ENCODE assay signal across 8 cellular contexts in the genomic region with DNA sequence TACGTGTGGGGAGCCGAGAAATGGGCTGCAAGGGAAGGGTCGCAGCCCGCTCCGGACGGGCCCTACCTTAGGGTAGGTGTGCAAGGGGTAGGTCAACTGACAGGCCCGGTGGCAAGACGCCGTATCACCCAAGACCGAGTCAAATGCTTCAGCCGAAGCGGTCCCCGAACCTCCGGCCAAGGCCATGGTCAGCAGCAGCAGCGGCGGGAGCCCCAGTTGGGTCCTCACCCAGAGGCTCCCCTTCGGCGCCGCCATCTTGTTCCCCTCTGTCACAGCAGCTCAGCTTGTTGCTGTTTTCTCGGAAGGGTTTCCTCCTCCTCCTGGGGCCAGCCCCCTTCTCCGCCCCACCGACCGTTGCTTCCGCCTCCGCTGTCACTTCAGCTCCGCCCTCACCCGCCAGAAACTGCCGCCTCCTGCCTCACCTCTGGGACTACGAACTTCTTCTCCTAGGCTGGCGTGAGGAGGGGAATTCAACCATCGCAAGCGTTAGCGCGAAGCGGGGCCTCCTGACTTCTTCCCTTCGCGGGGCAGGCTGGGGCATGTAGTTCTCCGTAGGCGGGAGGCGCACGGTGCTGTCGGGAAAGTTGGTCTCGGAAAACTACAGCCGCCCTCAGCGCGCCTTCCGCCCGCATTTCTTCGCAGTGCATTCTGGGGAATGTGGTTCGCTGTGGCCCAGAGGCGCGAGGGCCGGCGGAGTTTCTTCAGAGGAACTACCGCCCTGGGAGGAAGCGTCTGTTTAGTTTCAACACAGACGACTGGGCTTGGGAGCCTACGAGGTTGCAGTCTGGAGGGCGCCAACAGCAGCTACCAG. TPM values are rescaled to one million over a fixed set of nuclear protein-coding genes. Genes with fewer than 3 reads are reported as not detected.
DNase-seq lines count a peak whose midpoint lies in the region; ATAC-seq lines count a peak whose summit lies in the region.

TSS of gene TCEANC2 (plus strand) at position 675 of the 811 bp plus-strand sequence. CDS start 815 bp downstream, outside the sequence.
A gene with protein sequence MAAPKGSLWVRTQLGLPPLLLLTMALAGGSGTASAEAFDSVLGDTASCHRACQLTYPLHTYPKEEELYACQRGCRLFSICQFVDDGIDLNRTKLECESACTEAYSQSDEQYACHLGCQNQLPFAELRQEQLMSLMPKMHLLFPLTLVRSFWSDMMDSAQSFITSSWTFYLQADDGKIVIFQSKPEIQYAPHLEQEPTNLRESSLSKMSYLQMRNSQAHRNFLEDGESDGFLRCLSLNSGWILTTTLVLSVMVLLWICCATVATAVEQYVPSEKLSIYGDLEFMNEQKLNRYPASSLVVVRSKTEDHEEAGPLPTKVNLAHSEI (minus strand): TSS at position 271 of the 811 bp plus-strand sequence. CDS start 16 bp downstream, at position 255.

- ATAC-seq in GM18502 (IDR thresholded peaks at IDR 0.05; ENCODE audit: poor library complexity, unreplicated experiment): peak; percentile 93
- ATAC-seq in HG02943 (IDR thresholded peaks at IDR 0.05; ENCODE audit: low read depth, unreplicated experiment): peak; percentile 92
- peak; percentile 98 to 99 for ATAC-seq in right cardiac atrium
- peak; percentile 98 for ATAC-seq in aorta (ENCODE audit: low FRiP score)

- H3K4me3 ChIP-seq in right cardiac atrium (ENCODE audit: low read length) (peak within 1 kb of the TSS; percentile 96), aorta (ENCODE audit: low read length in 2 of 2) (peak within 1 kb of the TSS; percentile 79 to 82)

- H3K27ac ChIP-seq in right cardiac atrium (ENCODE audit: low read length) (peak within 1 kb of the TSS; percentile 98), aorta (ENCODE audit: low read depth in 1 of 2, low read length in 2 of 2) (peak within 1 kb of the TSS; percentile 3 to 99)

- no peaks in the 10 kb centered on the region for H3K9me3 ChIP-seq in right cardiac atrium (ENCODE audit: control insufficient read depth, low read length)
- no peaks in the 10 kb centered on the region for H3K9me3 ChIP-seq in aorta (ENCODE audit: control insufficient read depth, low read length)

- DNase-seq in NCI-H187 treated with DMSO at 0.1 percent for 48 hours (lab: John Stamatoyannopoulos, UW): peak; percentile 77
- DNase-seq in anterior cingulate cortex (lab: John Stamatoyannopoulos, UW): peak; percentile 77 to 99 (median 97)
- peak; percentile 98 to 99 (median 99) for DNase-seq in right cardiac atrium
- peak; percentile 98 for DNase-seq in putamen (ENCODE audit: low spot score)
- DNase-seq in aorta: peak; percentile 99

- H3K4me1 ChIP-seq in right cardiac atrium (ENCODE audit: control insufficient read depth, insufficient read depth, low read length) (peaks cover 2% of the 10 kb centered on the region), aorta (ENCODE audit: control insufficient read depth in 1 of 2, insufficient read depth in 2 of 2, low read length in 2 of 2) (peaks cover 0 to 1% of the 10 kb centered on the region in 2 donors)

- no peaks in the 10 kb centered on the region for H3K27me3 ChIP-seq in right cardiac atrium (ENCODE audit: control insufficient read depth, insufficient read depth)
- no peaks in the 10 kb centered on the region for H3K27me3 ChIP-seq in aorta (ENCODE audit: control insufficient read depth in 1 of 2, insufficient read depth in 2 of 2, low read length in 1 of 2)

- under 1% methylated on average over 59 of the region's 59 CpGs for WGBS in right cardiac atrium
- WGBS in aorta, 2 donors: 0% methylated on average over 59 of the region's 59 CpGs

- intact Hi-C loops in T-helper 2 cell treated with Interferon-gamma antibody and Interleukin-4, amounts not matched to agents 100 ng/mL and 5 ng/mL, for 36 hours (cut with micrococcal nuclease): loop anchor here (1.0 to 10.0 kb wide), 9 partner anchors 17 to 834 kb away; partner anchors contain the start of genes DHCR24, LRP8, LRRC42 and TTC22
- intact Hi-C loops in right cardiac atrium (cut with DNase I): no loop called here
- intact Hi-C loops in aorta (cut with DNase I): loop anchor here in 1 of 2 donors (5.0 to 10.0 kb wide), 3 partner anchors 106 to 432 kb away; partner anchors contain the start of genes IFT25, LRRC42 and YIPF1

- no peaks in the 10 kb centered on the region for H3K36me3 ChIP-seq in aorta (ENCODE audit: control insufficient read depth in 1 of 2, insufficient read depth in 2 of 2, low read length in 1 of 2)

RNA-seq across cellular contexts. Expression of gene TCEANC2, which starts in this region (rescaled TPM):
- 10.2 and 10.7 TPM in 2 replicates for total RNA-seq in T-helper 2 cell treated with Interferon-gamma antibody and Interleukin-4, amounts not matched to agents 100 ng/mL and 5 ng/mL, for 36 hours
- total RNA-seq in right cardiac atrium: 1 to 10 TPM; 3.8 to 5.7 (median 4.6) TPM
- 3.1 TPM for polyA plus RNA-seq in right cardiac atrium
- total RNA-seq in aorta: 1 to 10 TPM; 3.5 to 7.0 TPM
- 1 to 10 TPM; 2.6 TPM for polyA plus RNA-seq in aorta

RNA-seq across cellular contexts. Expression of the second gene that starts in this region (rescaled TPM):
- 148 and 154 TPM in 2 replicates for total RNA-seq in T-helper 2 cell treated with Interferon-gamma antibody and Interleukin-4, amounts not matched to agents 100 ng/mL and 5 ng/mL, for 36 hours
- total RNA-seq in right cardiac atrium (100 to 1,000 TPM; 333 to 377 (median 362) TPM), aorta (100 to 1,000 TPM; 294 to 356 TPM)
- polyA plus RNA-seq in right cardiac atrium (245 TPM), aorta (100 to 1,000 TPM; 266 to 317 TPM)

Comparison
In these comparisons a context has a peak if more than half of its experiments do, and no peak if none do; other contexts are left out.
1. Peak in every context shown above with its lines: DNase-seq, ATAC-seq, H3K4me3 ChIP-seq and H3K27ac ChIP-seq.